In the genomic region with DNA sequence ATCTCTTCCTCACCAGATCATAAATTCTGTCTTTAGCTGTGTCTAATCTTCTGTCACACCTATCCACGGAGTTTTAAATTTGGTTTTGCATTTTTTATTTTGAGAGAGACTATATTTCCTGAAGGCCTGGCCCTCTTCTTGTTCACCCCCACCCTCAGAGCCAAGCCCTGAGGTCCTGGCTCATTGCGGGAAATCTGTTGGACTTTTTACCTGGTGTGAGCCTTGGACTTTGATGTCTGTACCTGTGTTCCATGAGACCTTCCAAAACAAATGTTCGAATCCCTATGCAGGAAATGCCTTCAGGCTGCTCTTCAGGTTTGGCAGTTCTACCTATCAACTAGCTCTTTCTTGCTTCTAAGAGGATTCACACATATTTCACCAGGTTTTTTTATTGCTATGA, we compare ENCODE assay signal across 16 cellular contexts.
A peak's percentile ranks its signal among the peaks of the same experiment; 100 is the strongest.
DNase-seq lines count a peak whose midpoint lies in the region; ATAC-seq and TF ChIP-seq lines count a peak whose summit lies in the region.
"Had no signal": no experiment of that assay in that cellular context is flagged by ENCODE, and none has a peak within 500 bp of the region (broad histone marks: within the 10 kb centered on the region; RNA-seq: fewer than 3 reads in every experiment).

No MANE protein-coding gene starts in this region.

- peaks cover 6% of the 10 kb centered on the region for H3K9me3 Mint-ChIP-seq in progenitor cell of endocrine pancreas (ENCODE audit: low read depth)
- H3K9me3 Mint-ChIP-seq in Caco-2 (ENCODE audit: unreplicated experiment) = no peaks in the 10 kb centered on the region

- no peak for ATAC-seq in body of pancreas
- ATAC-seq: GM12878, Right ventricle myocardium inferior had no signal

- no peak for TF ChIP-seq POLR2A in body of pancreas (IDR thresholded peaks at IDR 0.05)

- H3K9ac ChIP-seq in BLaER1 = no peak overlapping the region

- DNase-seq in body of pancreas = no peak
- no peak for DNase-seq in hepatocyte (ENCODE audit: low spot score)
- DNase-seq in progenitor cell of endocrine pancreas (ENCODE audit: low spot score, unreplicated experiment) = no peak
- DNase-seq in Caco-2 = no peak
- DNase-seq in SJCRH30 = no peak
- no peak for DNase-seq in brain microvascular endothelial cell
- DNase-seq: DND-41, H7, KG1, NCI-H1092 treated with DMSO at 0.1 percent for 48 hours, NCI-H2029 treated with DMSO at 0.1 percent for 48 hours, NCI-H226, OCI-M1 had no signal

- no peaks in the 10 kb centered on the region for H3K27me3 ChIP-seq in BLaER1
- H3K27me3 ChIP-seq in body of pancreas = no peaks in the 10 kb centered on the region
- no peaks in the 10 kb centered on the region for H3K27me3 ChIP-seq in hepatocyte
- no peaks in the 10 kb centered on the region for H3K27me3 ChIP-seq in Caco-2 (replicated peaks; ENCODE audit: control insufficient read depth, insufficient read depth, low read length)
- H3K27me3 ChIP-seq in SJCRH30 = no peaks in the 10 kb centered on the region
- H3K27me3 ChIP-seq in brain microvascular endothelial cell (replicated peaks) = no peaks in the 10 kb centered on the region

- H3K4me1 ChIP-seq in BLaER1 = peaks cover 52% of the 10 kb centered on the region
- peaks cover 58% of the 10 kb centered on the region for H3K4me1 ChIP-seq in body of pancreas
- H3K4me1 ChIP-seq in hepatocyte (ENCODE audit: insufficient read depth) = peaks cover 13% of the 10 kb centered on the region
- peaks cover 23% of the 10 kb centered on the region for H3K4me1 ChIP-seq in Caco-2
- no peaks in the 10 kb centered on the region for H3K4me1 ChIP-seq in SJCRH30

- no peaks in the 10 kb centered on the region for H3K9me2 ChIP-seq in hepatocyte (replicated peaks; ENCODE audit: insufficient read depth)

- no TSS peak for BruUV-seq in Caco-2 (replicated peaks; lab: Mats Ljungman, UMichigan)

- no peaks in the 10 kb centered on the region for H3K27me3 Mint-ChIP-seq in progenitor cell of endocrine pancreas
- H3K27me3 Mint-ChIP-seq in Caco-2 (ENCODE audit: insufficient read depth, unreplicated experiment) = no peaks in the 10 kb centered on the region

- 43 to 46% methylated on average over 3 of the region's 3 CpGs for WGBS in body of pancreas, 2 donors
- 61% methylated on average over 3 of the region's 3 CpGs for WGBS in hepatocyte (ENCODE audit: low lambda C conversion rate, missing lambda C conversion rate)

- H3K36me3 ChIP-seq in BLaER1 (no peaks in the 10 kb centered on the region), body of pancreas (replicated peaks in 1 of 2; ENCODE audit: insufficient read depth in 1 of 2, low read depth in 2 of 2) (no peaks in the 10 kb centered on the region), hepatocyte (replicated peaks; ENCODE audit: insufficient read depth, low read depth) (no peaks in the 10 kb centered on the region), Caco-2 (ENCODE audit: control insufficient read depth, insufficient read depth, low read length) (no peaks in the 10 kb centered on the region), SJCRH30 (no peaks in the 10 kb centered on the region), brain microvascular endothelial cell (replicated peaks) (no peaks in the 10 kb centered on the region)

- H3K4me3 ChIP-seq in BLaER1 = no peak overlapping the region
- no peak overlapping the region for H3K4me3 ChIP-seq in body of pancreas
- no peak overlapping the region for H3K4me3 ChIP-seq in hepatocyte
- H3K4me3 ChIP-seq in Caco-2 (ENCODE audit: low read depth, low read length) = no peak overlapping the region
- H3K4me3 ChIP-seq in SJCRH30 = no peak overlapping the region
- H3K4me3 ChIP-seq in brain microvascular endothelial cell (ENCODE audit: low read depth, low read length) = no peak overlapping the region
- H3K4me3 ChIP-seq: GM12878 had no signal

- POLR2A ChIA-PET in Caco-2 (lab: Charles Lee) = no interaction called here

- in situ Hi-C loops in brain microvascular endothelial cell (cut with HindIII; ENCODE audit: low pct_ligation_motif_present, low sequenced_read_pairs) = no loop called here

- H3K4me3 Mint-ChIP-seq in progenitor cell of endocrine pancreas (ENCODE audit: low read depth) (no peak overlapping the region), Caco-2 (ENCODE audit: unreplicated experiment) (no peak overlapping the region)

- H4K20me1 ChIP-seq in BLaER1 (no peaks in the 10 kb centered on the region), hepatocyte (ENCODE audit: insufficient read depth, poor library complexity, severe bottlenecking) (no peaks in the 10 kb centered on the region)

- intact Hi-C loops in body of pancreas (cut with DNase I) = no loop called here
- intact Hi-C loops in Caco-2 (cut with micrococcal nuclease; ENCODE audit: unreplicated experiment) = no loop called here

- CTCF ChIA-PET in Caco-2 (lab: Charles Lee) = no interaction called here

- H2AFZ ChIP-seq in hepatocyte = no peak overlapping the region

- H3K9me3 ChIP-seq in BLaER1 = no peaks in the 10 kb centered on the region
- no peaks in the 10 kb centered on the region for H3K9me3 ChIP-seq in body of pancreas
- H3K9me3 ChIP-seq in hepatocyte (ENCODE audit: low read depth) = no peaks in the 10 kb centered on the region
- H3K9me3 ChIP-seq in Caco-2 = no peaks in the 10 kb centered on the region
- H3K9me3 ChIP-seq in SJCRH30 (replicated peaks) = no peaks in the 10 kb centered on the region

- peaks cover 9% of the 10 kb centered on the region for H3K4me1 Mint-ChIP-seq in progenitor cell of endocrine pancreas (ENCODE audit: low read depth)
- peaks cover 17% of the 10 kb centered on the region for H3K4me1 Mint-ChIP-seq in Caco-2 (ENCODE audit: low read depth, unreplicated experiment)

- TF ChIP-seq CTCF in body of pancreas (IDR thresholded peaks at IDR 0.05) (no peak), hepatocyte (IDR thresholded peaks at IDR 0.05; ENCODE audit: poor library complexity) (no peak), progenitor cell of endocrine pancreas (IDR thresholded peaks at IDR 0.05; ENCODE audit: unreplicated experiment) (no peak), Caco-2 (IDR thresholded peaks at IDR 0.05; ENCODE audit: insufficient read depth in 1 of 2, low read depth in 1 of 2, low read length in 1 of 2, severe bottlenecking in 1 of 2, unreplicated experiment in 1 of 2) (no peak), brain microvascular endothelial cell (IDR thresholded peaks at IDR 0.05; ENCODE audit: low read depth, low read length, missing control alignments) (no peak)

- no peak overlapping the region for H3K27ac ChIP-seq in BLaER1
- peak overlapping the region in 3 of 4 donors; percentile 43 to 64 (median 49) for H3K27ac ChIP-seq in body of pancreas
- H3K27ac ChIP-seq in hepatocyte = peak overlapping the region; percentile 77
- H3K27ac ChIP-seq in SJCRH30 = no peak overlapping the region
- H3K27ac ChIP-seq in brain microvascular endothelial cell = no peak overlapping the region

- H3K4me2 ChIP-seq in BLaER1 (0 out of 2 replicates have a peak overlapping the region, but pooled peaks have one; percentile 42), hepatocyte (peak overlapping the region; percentile 52)

- no peaks in the 10 kb centered on the region for H3K79me2 ChIP-seq in hepatocyte

- H3K36me3 Mint-ChIP-seq in progenitor cell of endocrine pancreas (ENCODE audit: insufficient read depth) = no peaks in the 10 kb centered on the region
- H3K36me3 Mint-ChIP-seq in Caco-2 (ENCODE audit: insufficient read depth, unreplicated experiment) = no peaks in the 10 kb centered on the region

- H3K27ac Mint-ChIP-seq in progenitor cell of endocrine pancreas (peak overlapping the region; percentile 66), Caco-2 (ENCODE audit: unreplicated experiment) (no peak overlapping the region)

Comparison
In these comparisons a context has a peak if more than half of its experiments do, and no peak if none do; other contexts are left out.
1. H3K27ac ChIP-seq: peak in body of pancreas (3 of 4) and hepatocyte (single experiment); none in BLaER1 (single experiment), SJCRH30 (single experiment) and brain microvascular endothelial cell (single experiment).